1 cellular context compared by ENCODE assay signal in genomic region chr1:96978867-96979266, GRCh38.
TF ChIP-seq lines count a peak whose summit lies in the region.

No MANE protein-coding gene starts in this region.

TF ChIP-seq in GM23338, 12 proteins besides CTCF, POLR2A, EP300 and RAD21 (continued from another document):
- TF ChIP-seq JUNB (IDR thresholded peaks at IDR 0.05; ENCODE audit: unreplicated experiment) (no peak), NANOG (IDR thresholded peaks at IDR 0.05; ENCODE audit: borderline replicate concordance) (no peak), POLR2AphosphoS5 (IDR thresholded peaks at IDR 0.05; ENCODE audit: low read depth) (no peak), EZH2phosphoT487 (IDR thresholded peaks at IDR 0.05; ENCODE audit: unreplicated experiment) (no peak), CREB1 (CRISPR knock-in tag; IDR thresholded peaks at IDR 0.05; ENCODE audit: low read depth) (no peak), REST (IDR thresholded peaks at IDR 0.05; ENCODE audit: unreplicated experiment) (no peak), ETS1 (IDR thresholded peaks at IDR 0.05) (no peak), EZH2 (IDR thresholded peaks at IDR 0.05; ENCODE audit: low read depth, unreplicated experiment) (no peak)
